1 cellular context compared by ENCODE assay signal in the genomic region with DNA sequence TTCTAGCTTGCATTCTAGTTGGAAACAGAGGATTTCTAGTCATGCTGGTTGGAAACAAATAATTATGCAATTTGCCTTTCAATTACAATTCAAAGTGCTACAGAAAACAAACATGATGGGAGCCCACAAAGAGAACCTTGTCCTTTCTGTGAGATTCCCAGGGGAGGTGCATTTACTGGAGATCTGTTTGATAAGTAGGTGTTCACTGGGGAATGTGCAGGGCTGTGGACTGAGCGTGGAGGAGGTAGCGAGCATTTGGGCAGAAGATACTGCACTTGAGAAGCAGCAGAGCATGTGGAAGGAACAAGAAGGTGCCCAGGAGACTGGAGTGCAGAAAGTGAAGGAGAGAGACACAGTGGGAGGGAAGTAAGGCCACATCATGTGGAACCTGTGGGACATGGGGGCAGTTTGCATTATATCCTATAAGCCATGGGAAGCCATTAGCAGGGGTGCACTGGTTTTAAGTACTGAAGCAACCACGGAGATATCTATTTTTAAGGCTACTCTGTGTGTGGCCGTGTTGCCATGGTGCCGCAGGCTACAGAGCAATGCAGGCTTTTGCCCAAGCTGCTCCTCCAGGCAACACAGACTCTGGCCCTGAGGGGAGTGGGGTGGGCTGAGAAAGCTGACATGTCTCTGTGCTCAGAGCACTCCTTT.
TF ChIP-seq lines count a peak whose summit lies in the region.

No MANE protein-coding gene starts in this region.

TF ChIP-seq in IMR-90, 13 proteins besides CTCF, POLR2A, EP300 and RAD21 (continued from another document):
- TF ChIP-seq, protein P1, sequence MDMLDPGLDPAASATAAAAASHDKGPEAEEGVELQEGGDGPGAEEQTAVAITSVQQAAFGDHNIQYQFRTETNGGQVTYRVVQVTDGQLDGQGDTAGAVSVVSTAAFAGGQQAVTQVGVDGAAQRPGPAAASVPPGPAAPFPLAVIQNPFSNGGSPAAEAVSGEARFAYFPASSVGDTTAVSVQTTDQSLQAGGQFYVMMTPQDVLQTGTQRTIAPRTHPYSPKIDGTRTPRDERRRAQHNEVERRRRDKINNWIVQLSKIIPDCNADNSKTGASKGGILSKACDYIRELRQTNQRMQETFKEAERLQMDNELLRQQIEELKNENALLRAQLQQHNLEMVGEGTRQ (IDR thresholded peaks at IDR 0.05; ENCODE audit: low read depth, low read length): no peak
- TF ChIP-seq CHD1 (IDR thresholded peaks at IDR 0.05; ENCODE audit: low read depth, low read length) (no peak), BHLHE40 (IDR thresholded peaks at IDR 0.05; ENCODE audit: low read depth, low read length) (no peak), RFX5 (IDR thresholded peaks at IDR 0.05; ENCODE audit: low read depth, low read length) (no peak), RCOR1 (IDR thresholded peaks at IDR 0.05; ENCODE audit: insufficient replicate concordance, low read length) (no peak), MAZ (IDR thresholded peaks at IDR 0.05; ENCODE audit: borderline replicate concordance, low read depth, low read length) (no peak), MXI1 (IDR thresholded peaks at IDR 0.05; ENCODE audit: borderline replicate concordance, low read depth, low read length) (no peak), CEBPB (IDR thresholded peaks at IDR 0.05; ENCODE audit: low read depth, low read length) (no peak), SMC3 (IDR thresholded peaks at IDR 0.05; ENCODE audit: low read depth, low read length) (no peak)
- TF ChIP-seq, protein P2, sequence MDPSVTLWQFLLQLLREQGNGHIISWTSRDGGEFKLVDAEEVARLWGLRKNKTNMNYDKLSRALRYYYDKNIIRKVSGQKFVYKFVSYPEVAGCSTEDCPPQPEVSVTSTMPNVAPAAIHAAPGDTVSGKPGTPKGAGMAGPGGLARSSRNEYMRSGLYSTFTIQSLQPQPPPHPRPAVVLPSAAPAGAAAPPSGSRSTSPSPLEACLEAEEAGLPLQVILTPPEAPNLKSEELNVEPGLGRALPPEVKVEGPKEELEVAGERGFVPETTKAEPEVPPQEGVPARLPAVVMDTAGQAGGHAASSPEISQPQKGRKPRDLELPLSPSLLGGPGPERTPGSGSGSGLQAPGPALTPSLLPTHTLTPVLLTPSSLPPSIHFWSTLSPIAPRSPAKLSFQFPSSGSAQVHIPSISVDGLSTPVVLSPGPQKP (IDR thresholded peaks at IDR 0.05; ENCODE audit: borderline replicate concordance, low read depth, low read length): no peak
